Comparison of ENCODE assay signal across 16 cellular contexts in the genomic region with DNA sequence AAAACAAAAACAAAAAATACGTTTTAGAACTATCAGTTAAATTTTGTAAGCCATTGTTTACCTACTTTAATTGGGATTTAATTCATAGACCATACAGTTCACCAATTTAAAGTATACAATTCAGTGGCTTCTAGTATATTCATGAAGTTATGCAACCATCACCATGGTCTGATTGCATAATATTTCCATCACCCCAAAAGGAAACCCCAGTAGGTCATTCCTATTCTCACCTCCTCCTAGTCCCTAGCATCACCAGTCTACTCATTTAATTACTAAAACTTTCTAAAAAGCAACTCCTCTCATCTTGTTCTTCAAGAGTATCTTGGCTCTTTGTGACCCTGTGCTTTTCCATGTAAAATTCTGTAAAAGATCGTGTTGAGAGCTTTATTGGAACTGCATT.
"Had no signal": no experiment of that assay in that cellular context is flagged by ENCODE, and none has a peak within 500 bp of the region (broad histone marks: within the 10 kb centered on the region; RNA-seq: fewer than 3 reads in every experiment).

No MANE protein-coding gene starts in this region.

- H3K27me3 ChIP-seq: gastroesophageal sphincter, heart left ventricle, left lung, tibial nerve had no signal

- H3K36me3 ChIP-seq: gastroesophageal sphincter, heart left ventricle, left lung, tibial nerve had no signal

- DNase-seq: activated CD4-positive, alpha-beta T cell treated with anti-CD3 and anti-CD28 coated beads, Interleukin-2, amount 10 ng/mL, durations not matched to agents 7 days and 5 days; activated naive CD4-positive, alpha-beta T cell treated with Interleukin-2 at 50 U/mL for 16 hours; amniotic stem cell; effector CD4-positive, alpha-beta T cell; heart left ventricle; left lung; midbrain; occipital lobe; posterior cingulate gyrus; stimulated activated naive CD4-positive, alpha-beta T cell; T1000 had no signal

- H3K9me3 Mint-ChIP-seq: activated CD4-positive, alpha-beta T cell treated with anti-CD3 and anti-CD28 coated beads, Interleukin-2, amount 10 ng/mL, durations not matched to agents 7 days and 5 days; activated T-helper 2 cell treated with anti-CD3 and anti-CD28 coated beads, Interferon-gamma antibody, Interleukin-2, Interleukin-4, amounts not matched to agents 10 μg/mL and 5 μg/mL and 100 μg/mL, durations not matched to agents 14 hours and 24 hours and 36 hours had no signal

- H3K4me3 Mint-ChIP-seq: activated CD4-positive, alpha-beta T cell treated with anti-CD3 and anti-CD28 coated beads, Interleukin-2, amount 10 ng/mL, durations not matched to agents 7 days and 5 days had no signal

- H3K9me3 ChIP-seq: gastroesophageal sphincter, heart left ventricle, left lung, tibial nerve had no signal

- H3K27ac Mint-ChIP-seq: activated CD4-positive, alpha-beta T cell treated with anti-CD3 and anti-CD28 coated beads, Interleukin-2, amount 10 ng/mL, durations not matched to agents 7 days and 5 days; activated T-helper 2 cell treated with anti-CD3 and anti-CD28 coated beads, Interferon-gamma antibody, Interleukin-2, Interleukin-4, amounts not matched to agents 10 μg/mL and 5 μg/mL and 100 μg/mL, durations not matched to agents 14 hours and 24 hours and 36 hours had no signal

- H3K4me3 ChIP-seq: gastroesophageal sphincter, heart left ventricle, left lung, tibial nerve had no signal

- H3K27me3 Mint-ChIP-seq: activated CD4-positive, alpha-beta T cell treated with anti-CD3 and anti-CD28 coated beads, Interleukin-2, amount 10 ng/mL, durations not matched to agents 7 days and 5 days had no signal

- ATAC-seq: esophagus mucosa, gastroesophageal sphincter, heart left ventricle, left lung had no signal

- H3K27ac ChIP-seq: gastroesophageal sphincter, heart left ventricle, left lung, tibial nerve had no signal

- FAIRE-seq: urothelium cell line had no signal
